ENCODE assay signal across 18 cellular contexts in the genomic region with DNA sequence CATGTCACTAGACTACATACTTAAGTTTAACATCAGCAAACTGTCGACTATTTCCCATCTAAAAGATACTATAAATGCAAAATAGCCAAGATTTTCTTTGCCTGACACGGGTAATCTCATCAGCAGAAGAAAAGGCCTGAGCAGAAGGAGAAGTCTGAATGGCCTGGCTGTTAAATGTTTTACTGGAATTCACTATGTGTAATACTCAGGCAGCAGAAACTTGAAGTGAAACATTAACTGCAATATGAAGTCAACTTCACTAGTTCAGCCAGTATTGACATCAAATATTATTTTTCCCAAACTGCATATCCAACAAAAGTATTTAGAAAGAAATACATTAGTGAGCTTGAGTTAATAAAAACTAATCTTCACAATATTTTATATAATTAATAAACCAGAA. TPM values are rescaled to one million over a fixed set of nuclear protein-coding genes. Genes with fewer than 3 reads are reported as not detected.
DNase-seq lines count a peak whose midpoint lies in the region; TF ChIP-seq lines count a peak whose summit lies in the region.
"Had no signal": no experiment of that assay in that cellular context is flagged by ENCODE, and none has a peak within 500 bp of the region (broad histone marks: within the 10 kb centered on the region; RNA-seq: fewer than 3 reads in every experiment).

No MANE protein-coding gene starts in this region.

- H3K9me3 Mint-ChIP-seq in MCF 10A (ENCODE audit: unreplicated experiment) (no peaks in the 10 kb centered on the region), HFFc6 (no peaks in the 10 kb centered on the region)
- H3K9me3 Mint-ChIP-seq: activated T-helper 2 cell treated with anti-CD3 and anti-CD28 coated beads, Interferon-gamma antibody, Interleukin-2, Interleukin-4, amounts not matched to agents 10 μg/mL and 5 μg/mL and 100 μg/mL, durations not matched to agents 14 hours and 24 hours and 36 hours; GM23338; stimulated activated memory B cell treated with anti-CD40 and anti-IgM and Interleukin-4, amounts not matched to agents 10 μg/mL and 1 μg/mL and 100 μg/mL, for 72 hours had no signal

- no peaks in the 10 kb centered on the region for H3K4me1 ChIP-seq in breast epithelium
- peaks cover 55% of the 10 kb centered on the region for H3K4me1 ChIP-seq in OCI-LY3 (ENCODE audit: low read length)
- H3K4me1 ChIP-seq: body of pancreas had no signal

- CTCF ChIA-PET in MCF 10A (lab: Yijun Ruan, JAX): no interaction called here

- no peaks in the 10 kb centered on the region for H3K27me3 ChIP-seq in breast epithelium
- H3K27me3 ChIP-seq in OCI-LY3 (ENCODE audit: low read depth, low read length): no peaks in the 10 kb centered on the region
- H3K27me3 ChIP-seq: body of pancreas, heart left ventricle had no signal

- TF ChIP-seq POLR2A in breast epithelium (IDR thresholded peaks at IDR 0.05): no peak

- peak overlapping the region; percentile 54 for H3K27ac Mint-ChIP-seq in MCF 10A (ENCODE audit: low read depth, unreplicated experiment)
- no peak overlapping the region for H3K27ac Mint-ChIP-seq in HFFc6
- H3K27ac Mint-ChIP-seq: activated naive CD8-positive, alpha-beta T cell treated with anti-CD3 and anti-CD28 coated beads for 36 hours; activated T-helper 2 cell treated with anti-CD3 and anti-CD28 coated beads, Interferon-gamma antibody, Interleukin-2, Interleukin-4, amounts not matched to agents 10 μg/mL and 5 μg/mL and 100 μg/mL, durations not matched to agents 14 hours and 24 hours and 36 hours; GM23338; stimulated activated memory B cell treated with anti-CD40 and anti-IgM and Interleukin-4, amounts not matched to agents 10 μg/mL and 1 μg/mL and 100 μg/mL, for 72 hours had no signal

- DNase-seq in MCF 10A (ENCODE audit: unreplicated experiment): no peak
- DNase-seq in breast epithelium (ENCODE audit: low spot score in 2 of 2): no peak
- peak; percentile 53 for DNase-seq in glomerular visceral epithelial cell (ENCODE audit: extremely low spot score)
- DNase-seq in renal cortical epithelial cell (ENCODE audit: low read depth): peak; percentile 86
- DNase-seq in activated CD4-positive, alpha-beta T cell treated with anti-CD3 and anti-CD28 coated beads for 1 hour: no peak
- DNase-seq in NCI-H2171 (lab: John Stamatoyannopoulos, UW): no peak
- DNase-seq in HFFc6: no peak
- DNase-seq: activated CD4-positive, alpha-beta T cell treated with anti-CD3 and anti-CD28 coated beads, Interleukin-2, amount 50 U/mL, for 1 hour; activated naive CD8-positive, alpha-beta T cell treated with anti-CD3 and anti-CD28 coated beads for 36 hours; body of pancreas; heart left ventricle; NCI-H1417 treated with DMSO at 0.1 percent for 48 hours; NCI-H2171 treated with DMSO at 0.1 percent for 48 hours; NCI-H526 had no signal

- H3K4me1 Mint-ChIP-seq in MCF 10A (ENCODE audit: insufficient read depth, unreplicated experiment) (peaks cover 13% of the 10 kb centered on the region), HFFc6 (ENCODE audit: low read depth) (peaks cover 34% of the 10 kb centered on the region)

- no TSS peak for BruUV-seq in MCF 10A (replicated peaks; lab: Mats Ljungman, UMichigan)

- intact Hi-C loops in MCF 10A (cut with micrococcal nuclease) (no loop called here), breast epithelium (cut with DNase I; ENCODE audit: low total_unique reads) (no loop called here)

- H3K27me3 Mint-ChIP-seq in MCF 10A (ENCODE audit: insufficient read depth, unreplicated experiment): no peaks in the 10 kb centered on the region
- H3K27me3 Mint-ChIP-seq in HFFc6 (ENCODE audit: insufficient read depth): no peaks in the 10 kb centered on the region
- H3K27me3 Mint-ChIP-seq: stimulated activated memory B cell treated with anti-CD40 and anti-IgM and Interleukin-4, amounts not matched to agents 10 μg/mL and 1 μg/mL and 100 μg/mL, for 72 hours had no signal

- H3K27ac ChIP-seq in breast epithelium (no peak overlapping the region), OCI-LY3 (ENCODE audit: low read length) (peak overlapping the region; percentile 55)

- POLR2A ChIA-PET in MCF 10A (lab: Yijun Ruan, JAX): interaction anchor here (1.9 kb wide), 1 partner anchor 11 kb away, joined by 7 read pairs; no protein-coding TSS in a partner anchor

- TF ChIP-seq CTCF in MCF 10A (IDR thresholded peaks at IDR 0.05; ENCODE audit: unreplicated experiment): no peak
- TF ChIP-seq CTCF in breast epithelium (IDR thresholded peaks at IDR 0.05): no peak
- no peak for TF ChIP-seq CTCF in OCI-LY3 (IDR thresholded peaks at IDR 0.05; ENCODE audit: low read depth, low read length)
- no peak for TF ChIP-seq CTCF in HFFc6 (IDR thresholded peaks at IDR 0.05)

- no peaks in the 10 kb centered on the region for H4K20me1 ChIP-seq in OCI-LY3 (ENCODE audit: insufficient read depth, low read length)

- H3K36me3 ChIP-seq in breast epithelium (no peaks in the 10 kb centered on the region), OCI-LY3 (replicated peaks; ENCODE audit: low read depth, low read length) (peaks cover 5% of the 10 kb centered on the region)
- H3K36me3 ChIP-seq: heart left ventricle had no signal

- no peak overlapping the region for H3K9ac ChIP-seq in OCI-LY3 (ENCODE audit: low read length)

- no peaks in the 10 kb centered on the region for H3K9me3 ChIP-seq in breast epithelium
- H3K9me3 ChIP-seq in OCI-LY3 (ENCODE audit: insufficient read depth, low read length): no peaks in the 10 kb centered on the region
- H3K9me3 ChIP-seq: body of pancreas, heart left ventricle had no signal

- H3K79me2 ChIP-seq in OCI-LY3 (ENCODE audit: low read length): no peaks in the 10 kb centered on the region

- H3K4me3 Mint-ChIP-seq in MCF 10A (ENCODE audit: unreplicated experiment) (no peak overlapping the region), HFFc6 (no peak overlapping the region)
- H3K4me3 Mint-ChIP-seq: activated naive CD8-positive, alpha-beta T cell treated with anti-CD3 and anti-CD28 coated beads for 36 hours; GM23338; stimulated activated memory B cell treated with anti-CD40 and anti-IgM and Interleukin-4, amounts not matched to agents 10 μg/mL and 1 μg/mL and 100 μg/mL, for 72 hours had no signal

- no peak overlapping the region for H2AFZ ChIP-seq in OCI-LY3 (ENCODE audit: low read depth, low read length)
- H2AFZ ChIP-seq: GM23338 had no signal

- H3K36me3 Mint-ChIP-seq in MCF 10A (ENCODE audit: insufficient read depth, unreplicated experiment) (no peaks in the 10 kb centered on the region), HFFc6 (ENCODE audit: low read depth) (no peaks in the 10 kb centered on the region; the same call in 1 of the 2 replicates)
- H3K36me3 Mint-ChIP-seq: activated naive CD8-positive, alpha-beta T cell treated with anti-CD3 and anti-CD28 coated beads for 36 hours; stimulated activated memory B cell treated with anti-CD40 and anti-IgM and Interleukin-4, amounts not matched to agents 10 μg/mL and 1 μg/mL and 100 μg/mL, for 72 hours had no signal

- H3K4me2 ChIP-seq in OCI-LY3 (ENCODE audit: low read length): peak overlapping the region; percentile 74
- H3K4me2 ChIP-seq: GM23338 had no signal

- H3K4me3 ChIP-seq in breast epithelium: no peak overlapping the region
- peak overlapping the region; percentile 45 for H3K4me3 ChIP-seq in OCI-LY3 (ENCODE audit: low read length)
- H3K4me3 ChIP-seq: body of pancreas, GM23338, heart left ventricle had no signal

RNA-seq across cellular contexts. Expression of gene DSE, which starts 6.4 kb away (rescaled TPM):
- total RNA-seq in MCF 10A (2022) (66.0 and 86.5 TPM in 2 replicates), breast epithelium (100 to 1,000 TPM in 1 of 3 donors, 10 to 100 TPM in 2; 40.6 to 133 (median 50.9) TPM), renal cortical epithelial cell (149 and 161 TPM in 2 replicates)
- total RNA-seq in HFFc6 (2021; fragmentation: NEBNext Ultra II Directional; extraction: Animal tissue kit (Norgen Biotek cat#: 25700)): 100 to 1,000 TPM in 3 of 6 experiments, 10 to 100 TPM in 3; 86.7 to 110 (median 94.9) TPM

Comparison
In these comparisons a context has a peak if more than half of its experiments do, and no peak if none do; other contexts are left out.
1. DNase-seq: peak in glomerular visceral epithelial cell (single experiment) and renal cortical epithelial cell (single experiment); none in MCF 10A (single experiment), breast epithelium (0 of 2), activated CD4-positive, alpha-beta T cell treated with anti-CD3 and anti-CD28 coated beads for 1 hour (single experiment), NCI-H2171 (single experiment) and HFFc6 (single experiment).